ENCODE assay signal across 17 cellular contexts in genomic region chr1:230155021-230155420, GRCh38.
DNase-seq lines count a peak whose midpoint lies in the region; ATAC-seq and TF ChIP-seq lines count a peak whose summit lies in the region.
"Had no signal": no experiment of that assay in that cellular context is flagged by ENCODE, and none has a peak within 500 bp of the region (broad histone marks: within the 10 kb centered on the region; RNA-seq: fewer than 3 reads in every experiment).

No MANE protein-coding gene starts in this region.

- no peaks in the 10 kb centered on the region for H3K27me3 ChIP-seq in GM23338 (ENCODE audit: insufficient read depth)
- H3K27me3 ChIP-seq in skeletal muscle tissue (ENCODE audit: control insufficient read depth in 3 of 3, insufficient read depth in 3 of 3, low read length in 3 of 3), result no peaks in the 10 kb centered on the region

- TF ChIP-seq CTCF in GM23338 (conservative IDR thresholded peaks at IDR 0.05; ENCODE audit: low read depth in 2 of 2) (no peak), neural crest cell (conservative IDR thresholded peaks at IDR 0.05) (no peak)

- H2AFZ ChIP-seq in GM23338, result no peak overlapping the region
- H2AFZ ChIP-seq: PC-9 had no signal

- ATAC-seq in GM23338, result peak; percentile 40; the same call in 2 of the 3 replicates
- no peak for ATAC-seq in stimulated activated naive CD8-positive, alpha-beta T cell treated with anti-CD3 and anti-CD28 coated beads, Interleukin-15, amount 100 ng/mL, for 72 hours

- no peaks in the 10 kb centered on the region; the same call in 2 of the 3 replicates for H3K9me3 Mint-ChIP-seq in GM23338
- peaks cover 3% of the 10 kb centered on the region for H3K9me3 Mint-ChIP-seq in neural crest cell
- no peaks in the 10 kb centered on the region for H3K9me3 Mint-ChIP-seq in stimulated activated naive CD8-positive, alpha-beta T cell treated with anti-CD3 and anti-CD28 coated beads, Interleukin-15, amount 100 ng/mL, for 72 hours
- H3K9me3 Mint-ChIP-seq: IgD-negative memory B cell had no signal

- H3K9me3 ChIP-seq in skeletal muscle tissue (ENCODE audit: control insufficient read depth in 3 of 3, low read length in 3 of 3), result no peaks in the 10 kb centered on the region
- H3K9me3 ChIP-seq: Caco-2, SK-N-SH had no signal

- no peak for DNase-seq in GM23338 (ENCODE audit: low spot score)
- peak; percentile 21 for DNase-seq in NCI-H2227 treated with DMSO at 0.1 percent for 48 hours (lab: John Stamatoyannopoulos, UW)
- no peak for DNase-seq in neural crest cell (ENCODE audit: low read depth, low spot score)
- no peak for DNase-seq in NCI-H748 treated with DMSO at 0.1 percent for 48 hours (lab: John Stamatoyannopoulos, UW)
- DNase-seq in stimulated activated naive CD8-positive, alpha-beta T cell treated with anti-CD3 and anti-CD28 coated beads, Interleukin-15, amount 100 ng/mL, for 72 hours, result no peak
- DNase-seq in hypothalamus (lab: John Stamatoyannopoulos, UW), result no peak
- DNase-seq: C1 segment of cervical spinal cord, Caco-2, HCEC 1CT, NCI-H146, NCI-H2081 treated with DMSO at 0.1 percent for 48 hours, NCI-H226, NCI-H526, PC-9 had no signal

- H3K27ac Mint-ChIP-seq in GM23338 (no peak overlapping the region), neural crest cell (ENCODE audit: unreplicated experiment) (no peak overlapping the region)
- H3K27ac Mint-ChIP-seq in stimulated activated naive CD8-positive, alpha-beta T cell treated with anti-CD3 and anti-CD28 coated beads, Interleukin-15, amount 100 ng/mL, for 72 hours, result peak overlapping the region in 1 of 2 donors; percentile 4
- H3K27ac Mint-ChIP-seq: IgD-negative memory B cell had no signal

- H3K27ac ChIP-seq in GM23338 (ENCODE audit: low read depth) (no peak overlapping the region), skeletal muscle tissue (ENCODE audit: low read depth, low read length) (peak overlapping the region; percentile 79)
- H3K27ac ChIP-seq: PC-9 had no signal

- no peaks in the 10 kb centered on the region for H3K27me3 Mint-ChIP-seq in GM23338 (ENCODE audit: insufficient read depth, low read depth, poor library complexity)
- no peaks in the 10 kb centered on the region for H3K27me3 Mint-ChIP-seq in neural crest cell (ENCODE audit: low read depth)
- H3K27me3 Mint-ChIP-seq in stimulated activated naive CD8-positive, alpha-beta T cell treated with anti-CD3 and anti-CD28 coated beads, Interleukin-15, amount 100 ng/mL, for 72 hours, result no peaks in the 10 kb centered on the region
- H3K27me3 Mint-ChIP-seq: IgD-negative memory B cell had no signal

- no peaks in the 10 kb centered on the region for H4K20me1 ChIP-seq in GM23338 (replicated peaks; ENCODE audit: insufficient read depth)

- peaks cover 18% of the 10 kb centered on the region for H3K9me2 ChIP-seq in GM23338 (ENCODE audit: insufficient read depth)
- H3K9me2 ChIP-seq: SK-N-SH had no signal

- peaks cover 7% of the 10 kb centered on the region for H3K4me1 ChIP-seq in GM23338 (ENCODE audit: insufficient read depth)
- peaks cover 50 to 81% (median 63%) of the 10 kb centered on the region in 3 donors for H3K4me1 ChIP-seq in skeletal muscle tissue (ENCODE audit: control insufficient read depth in 3 of 3, insufficient read depth in 3 of 3, low read length in 3 of 3)

- H3K4me3 Mint-ChIP-seq in GM23338 (no peak overlapping the region), neural crest cell (peak overlapping the region; percentile 69)
- no peak overlapping the region for H3K4me3 Mint-ChIP-seq in stimulated activated naive CD8-positive, alpha-beta T cell treated with anti-CD3 and anti-CD28 coated beads, Interleukin-15, amount 100 ng/mL, for 72 hours
- H3K4me3 Mint-ChIP-seq: IgD-negative memory B cell had no signal

- no peaks in the 10 kb centered on the region for H3F3A ChIP-seq in GM23338 (replicated peaks; ENCODE audit: low read depth)

- H3K4me1 Mint-ChIP-seq in GM23338 (peaks cover 27% of the 10 kb centered on the region), neural crest cell (peaks cover 95% of the 10 kb centered on the region)
- peaks cover 64% of the 10 kb centered on the region for H3K4me1 Mint-ChIP-seq in stimulated activated naive CD8-positive, alpha-beta T cell treated with anti-CD3 and anti-CD28 coated beads, Interleukin-15, amount 100 ng/mL, for 72 hours

- peak overlapping the region; percentile 48 to 81 (median 57) for H3K9ac ChIP-seq in skeletal muscle tissue (ENCODE audit: low read depth in 1 of 3, low read length in 3 of 3)
- H3K9ac ChIP-seq: SK-N-SH had no signal

- peaks cover 5% of the 10 kb centered on the region for H3K36me3 Mint-ChIP-seq in GM23338 (ENCODE audit: low read depth)
- H3K36me3 Mint-ChIP-seq in neural crest cell (ENCODE audit: low read depth), result peaks cover 3% of the 10 kb centered on the region

- no peak overlapping the region for H3K4me2 ChIP-seq in GM23338
- H3K4me2 ChIP-seq: PC-9, SK-N-SH had no signal

- H3K79me2 ChIP-seq in GM23338 (replicated peaks; ENCODE audit: insufficient read depth), result peaks cover 56% of the 10 kb centered on the region

- H3K36me3 ChIP-seq in GM23338 (ENCODE audit: insufficient read depth) (no peaks in the 10 kb centered on the region), skeletal muscle tissue (ENCODE audit: control insufficient read depth in 3 of 3, insufficient read depth in 3 of 3, low read length in 3 of 3) (no peaks in the 10 kb centered on the region)

- H3K4me3 ChIP-seq in GM23338 (no peak overlapping the region), skeletal muscle tissue (ENCODE audit: low read length in 3 of 3) (peak overlapping the region; percentile 17 to 55 (median 28))
- H3K4me3 ChIP-seq: PC-9 had no signal

TF ChIP-seq in GM23338, 12 proteins besides CTCF, POLR2A, EP300 and RAD21 (continues in another document):
- TF ChIP-seq ZNF114 (CRISPR knock-in tag; IDR thresholded peaks at IDR 0.05), result no peak
- TF ChIP-seq ZNF462 (CRISPR knock-in tag; IDR thresholded peaks at IDR 0.05), result no peak
- TF ChIP-seq ETS1 (IDR thresholded peaks at IDR 0.05), result no peak
